7 cellular contexts compared by ENCODE assay signal in the genomic region with DNA sequence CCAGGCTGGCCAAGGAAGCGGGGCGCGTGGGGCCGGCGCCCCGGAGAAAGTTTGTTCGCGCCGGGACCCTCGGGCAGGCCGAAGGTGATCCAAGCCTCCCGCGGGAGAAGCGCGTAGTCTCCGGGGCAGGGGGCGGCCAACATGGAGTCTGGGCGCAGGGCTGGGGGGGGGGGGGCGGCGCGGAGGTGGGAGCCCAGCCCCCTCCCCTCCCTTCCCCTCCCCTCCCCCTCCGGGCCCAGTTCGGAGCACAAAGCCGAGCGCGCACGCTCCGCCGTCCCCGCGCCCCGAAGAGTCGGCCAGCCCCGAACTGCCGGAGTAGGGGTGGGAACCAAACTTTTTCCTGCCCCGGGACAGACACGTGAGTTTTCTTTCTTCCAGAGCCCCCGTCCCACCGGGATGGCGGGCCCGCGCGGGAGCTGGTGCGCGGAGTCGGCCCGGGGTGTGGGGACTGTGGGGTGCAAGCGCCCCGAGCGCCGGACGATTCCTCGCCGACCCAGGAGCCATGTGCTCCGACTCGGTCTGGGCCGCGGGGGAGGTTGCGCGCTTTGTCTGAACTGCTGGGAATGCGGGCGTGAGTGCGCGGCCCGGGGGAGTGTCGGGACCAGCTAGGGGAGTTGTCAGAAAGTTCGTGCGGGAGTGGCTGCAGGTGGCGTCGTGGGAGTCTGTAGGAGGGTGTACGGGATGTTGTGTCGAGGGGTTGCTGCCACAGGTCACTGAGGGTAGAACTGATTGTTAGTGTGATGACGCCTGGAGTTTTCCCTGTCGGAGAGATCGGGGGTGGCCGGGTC. TPM values are rescaled to one million over a fixed set of nuclear protein-coding genes. Genes with fewer than 3 reads are reported as not detected.
DNase-seq lines count a peak whose midpoint lies in the region; ATAC-seq and TF ChIP-seq lines count a peak whose summit lies in the region.

No MANE protein-coding gene starts in this region.

- intact Hi-C loops in upper lobe of right lung (cut with DNase I): no loop called here

- peak overlapping the region; percentile 86 for H3K27ac ChIP-seq in upper lobe of right lung

- H3K27me3 ChIP-seq in upper lobe of right lung: no peaks in the 10 kb centered on the region

- H3K9me3 Mint-ChIP-seq in activated T-cell treated with anti-CD3 and anti-CD28 coated beads, Interleukin-2, amount 50 U/mL, for 4 hours: no peaks in the 10 kb centered on the region
- no peaks in the 10 kb centered on the region for H3K9me3 Mint-ChIP-seq in neural crest cell

- H3K4me1 Mint-ChIP-seq in activated T-cell treated with anti-CD3 and anti-CD28 coated beads, Interleukin-2, amount 50 U/mL, for 4 hours (ENCODE audit: low read depth): peaks cover 39% of the 10 kb centered on the region
- H3K4me1 Mint-ChIP-seq in neural crest cell: peaks cover 38% of the 10 kb centered on the region

- peak overlapping the region; percentile 97 for H3K27ac Mint-ChIP-seq in neural crest cell (ENCODE audit: unreplicated experiment)

- H3K27me3 Mint-ChIP-seq in activated T-cell treated with anti-CD3 and anti-CD28 coated beads, Interleukin-2, amount 50 U/mL, for 4 hours (ENCODE audit: low read depth): no peaks in the 10 kb centered on the region
- H3K27me3 Mint-ChIP-seq in neural crest cell (ENCODE audit: low read depth): peaks cover 8% of the 10 kb centered on the region

- TF ChIP-seq CTCF in fibroblast of pulmonary artery (IDR thresholded peaks at IDR 0.05; ENCODE audit: low read length, missing control alignments) (no peak), neural crest cell (conservative IDR thresholded peaks at IDR 0.05) (no peak), upper lobe of right lung (IDR thresholded peaks at IDR 0.05) (no peak)

- peak; percentile 1 to 2 for ATAC-seq in activated T-cell treated with anti-CD3 and anti-CD28 coated beads, Interleukin-2, amount 50 U/mL, for 4 hours
- peak; percentile 35 for ATAC-seq in upper lobe of right lung
- no peak for ATAC-seq in GM21528 (IDR thresholded peaks at IDR 0.05; ENCODE audit: low FRiP score, unreplicated experiment)

- H3K4me1 ChIP-seq in upper lobe of right lung: peaks cover 18% of the 10 kb centered on the region

- peak overlapping the region; percentile 95 for H3K4me3 Mint-ChIP-seq in activated T-cell treated with anti-CD3 and anti-CD28 coated beads, Interleukin-2, amount 50 U/mL, for 4 hours
- H3K4me3 Mint-ChIP-seq in neural crest cell: peak overlapping the region; percentile 96

- peaks cover 8% of the 10 kb centered on the region for H3K36me3 ChIP-seq in upper lobe of right lung

- peaks cover 11% of the 10 kb centered on the region for H3K36me3 Mint-ChIP-seq in activated T-cell treated with anti-CD3 and anti-CD28 coated beads, Interleukin-2, amount 50 U/mL, for 4 hours (ENCODE audit: insufficient read depth)
- no peaks in the 10 kb centered on the region for H3K36me3 Mint-ChIP-seq in neural crest cell (ENCODE audit: low read depth)

- no peaks in the 10 kb centered on the region for H3K9me3 ChIP-seq in upper lobe of right lung

- H3K4me3 ChIP-seq in fibroblast of pulmonary artery (replicated peaks; ENCODE audit: low read depth, low read length) (peak overlapping the region; percentile 73), upper lobe of right lung (peak overlapping the region; percentile 81)

- DNase-seq in GM19238 (ENCODE audit: insufficient read length, low spot score): peak; percentile 49
- peak; percentile 45 for DNase-seq in NCI-H82 treated with DMSO at 0.1 percent for 48 hours (lab: John Stamatoyannopoulos, UW; ENCODE audit: unreplicated experiment)
- DNase-seq in activated T-cell treated with anti-CD3 and anti-CD28 coated beads, Interleukin-2, amount 50 U/mL, for 4 hours: peak; percentile 58
- DNase-seq in fibroblast of pulmonary artery (ENCODE audit: low read depth): peak; percentile 73
- DNase-seq in neural crest cell (ENCODE audit: low read depth, low spot score): peak; percentile 43
- DNase-seq in upper lobe of right lung: peak; percentile 80

RNA-seq across cellular contexts. Expression of a gene that starts 1.1 kb away (rescaled TPM):
- 10 to 100 TPM; 62.2 to 63.9 (median 62.5) TPM for total RNA-seq in activated T-cell treated with anti-CD3 and anti-CD28 coated beads, Interleukin-2, amount 50 U/mL, for 4 hours
- total RNA-seq in neural crest cell (73.8 and 76.4 TPM in 2 replicates), upper lobe of right lung (16.8 TPM)

RNA-seq across cellular contexts. Expression of a gene that starts 31.1 kb away (rescaled TPM):
- total RNA-seq in activated T-cell treated with anti-CD3 and anti-CD28 coated beads, Interleukin-2, amount 50 U/mL, for 4 hours: 100 to 1,000 TPM; 142 to 153 (median 147) TPM
- 76.2 and 78.1 TPM in 2 replicates for total RNA-seq in neural crest cell
- total RNA-seq in upper lobe of right lung: 91.1 TPM

RNA-seq across cellular contexts. Expression of a gene that starts 33.2 kb away (rescaled TPM):
- 1 to 10 TPM in 1 of 3 donors, under 1 TPM in 2; 0.90 to 1.2 (median 0.98) TPM for total RNA-seq in activated T-cell treated with anti-CD3 and anti-CD28 coated beads, Interleukin-2, amount 50 U/mL, for 4 hours
- total RNA-seq in neural crest cell: 19.7 and 19.8 TPM in 2 replicates
- 410 TPM for total RNA-seq in upper lobe of right lung

Comparison
In these comparisons a context has a peak if more than half of its experiments do, and no peak if none do; other contexts are left out.
1. RNA of a gene that starts 33.2 kb away (total RNA-seq): 410 TPM in upper lobe of right lung (single experiment); 19.7 to 19.8 TPM in neural crest cell and 0.90 to 1.2 TPM in activated T-cell treated with anti-CD3 and anti-CD28 coated beads, Interleukin-2, amount 50 U/mL, for 4 hours; every median in the first group is over 10 times any median in the second.
2. Peak in every context shown above with its lines, with median percentiles within 50 percentile points of each other: DNase-seq.